ENCODE assay signal across 12 cellular contexts in the genomic region with DNA sequence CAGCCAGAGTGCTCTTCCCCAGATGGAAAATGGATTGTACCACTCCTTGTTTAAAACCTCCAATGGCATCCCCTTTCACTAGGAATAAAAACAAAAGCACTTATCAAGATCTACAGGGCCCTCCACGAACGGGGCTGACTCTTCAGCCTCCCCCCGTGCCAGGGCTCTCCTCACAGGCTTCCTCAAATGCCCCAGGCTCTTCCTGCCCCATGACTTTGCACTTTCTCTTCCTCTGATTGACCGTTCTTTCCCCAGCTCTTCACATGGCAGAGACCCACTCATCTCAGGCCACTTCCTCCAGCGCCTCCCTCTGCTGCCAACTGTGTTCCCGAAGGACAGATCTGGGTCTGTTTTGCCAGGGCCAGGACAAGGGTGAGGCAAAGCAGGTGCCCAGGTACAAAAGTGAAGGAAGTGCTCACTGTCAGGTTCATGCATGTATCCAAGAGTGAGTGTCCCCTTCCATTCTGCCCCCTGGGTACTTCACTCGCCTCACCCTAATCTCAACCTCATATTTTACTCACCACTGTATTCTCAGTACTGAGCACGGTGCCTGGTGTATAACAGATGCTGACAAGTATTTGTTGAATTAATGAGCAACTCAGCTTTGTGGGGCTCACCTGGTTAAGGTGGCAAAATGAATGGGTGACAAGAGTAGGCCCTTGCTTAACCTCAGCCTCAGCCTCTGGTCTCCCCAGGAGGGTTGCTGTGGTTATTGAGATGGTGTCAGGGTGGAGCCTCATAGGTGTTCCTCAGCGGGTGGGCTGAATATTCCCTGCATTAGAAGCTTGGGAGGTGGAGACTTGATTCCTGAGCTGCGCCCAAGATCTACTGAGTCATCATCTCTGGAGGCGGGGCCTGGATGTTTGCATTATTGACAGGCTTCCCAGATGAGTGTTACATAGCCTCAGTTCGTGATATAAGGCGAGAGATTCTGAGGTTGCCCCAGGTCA. TPM values are rescaled to one million over a fixed set of nuclear protein-coding genes. Genes with fewer than 3 reads are reported as not detected.
DNase-seq lines count a peak whose midpoint lies in the region; ATAC-seq and TF ChIP-seq lines count a peak whose summit lies in the region.
"Had no signal": no experiment of that assay in that cellular context is flagged by ENCODE, and none has a peak within 500 bp of the region (broad histone marks: within the 10 kb centered on the region; RNA-seq: fewer than 3 reads in every experiment).

No MANE protein-coding gene starts in this region.

- H3K27me3 ChIP-seq in HCT116 (ENCODE audit: insufficient read depth, low read length) (no peaks in the 10 kb centered on the region), neutrophil (no peaks in the 10 kb centered on the region)

- RAD21 ChIA-PET in HCT116 (lab: Charles Lee; ENCODE audit: low non-redundant PET in 1 of 2, low total read pairs in 2 of 2, uncharacterized antibody in 2 of 2, unreplicated experiment in 2 of 2) = no interaction called here

- H3K27me3 Mint-ChIP-seq in dendritic cell treated with granulocyte-macrophage colony-stimulating factor and Interleukin-4, amounts not matched to agents 40 ng/mL and 50 ng/mL, for 4 days = peaks cover 3% of the 10 kb centered on the region
- H3K27me3 Mint-ChIP-seq: activated naive CD4-positive, alpha-beta T cell treated with anti-CD3 and anti-CD28 coated beads, Interleukin-2, amount 50 U/mL, for 24 hours had no signal

- peaks cover 97% of the 10 kb centered on the region for H3K4me1 Mint-ChIP-seq in dendritic cell treated with granulocyte-macrophage colony-stimulating factor and Interleukin-4, amounts not matched to agents 40 ng/mL and 50 ng/mL, for 4 days (ENCODE audit: low read depth)

- no peaks in the 10 kb centered on the region for H4K20me1 ChIP-seq in HCT116 (ENCODE audit: insufficient read depth)

- peak overlapping the region; percentile 90 for H3K27ac Mint-ChIP-seq in dendritic cell treated with granulocyte-macrophage colony-stimulating factor and Interleukin-4, amounts not matched to agents 40 ng/mL and 50 ng/mL, for 4 days
- H3K27ac Mint-ChIP-seq: activated naive CD4-positive, alpha-beta T cell treated with anti-CD3 and anti-CD28 coated beads, Interleukin-2, amount 50 U/mL, for 24 hours; T-helper 17 cell had no signal

- intact Hi-C loops in HCT116 (cut with micrococcal nuclease) = no loop called here
- intact Hi-C loops in dendritic cell treated with granulocyte-macrophage colony-stimulating factor and Interleukin-4, amounts not matched to agents 40 ng/mL and 50 ng/mL, for 4 days (cut with micrococcal nuclease) = no loop called here

- peak; percentile 95 for ATAC-seq in HCT116
- ATAC-seq: T-helper 17 cell had no signal

- POLR2A ChIA-PET in HCT116 (lab: Charles Lee) = no interaction called here

- TF ChIP-seq POLR2A in HCT116 (IDR thresholded peaks at IDR 0.05; ENCODE audit: borderline replicate concordance, extremely low read depth, insufficient read depth, insufficient read length) = no peak

- no peak for TF ChIP-seq CTCF in HCT116 (IDR thresholded peaks at IDR 0.05 in 2 of 3, conservative IDR thresholded peaks at IDR 0.05 in 1 of 3; ENCODE audit: borderline replicate concordance in 1 of 3, insufficient read depth in 1 of 3, low read depth in 2 of 3, low read length in 2 of 3)
- TF ChIP-seq CTCF in neutrophil (IDR thresholded peaks at IDR 0.05) = no peak

- peaks cover 5% of the 10 kb centered on the region for H3K36me3 Mint-ChIP-seq in dendritic cell treated with granulocyte-macrophage colony-stimulating factor and Interleukin-4, amounts not matched to agents 40 ng/mL and 50 ng/mL, for 4 days (ENCODE audit: low read depth)
- H3K36me3 Mint-ChIP-seq: activated naive CD4-positive, alpha-beta T cell treated with anti-CD3 and anti-CD28 coated beads, Interleukin-2, amount 50 U/mL, for 24 hours had no signal

- H3K9ac ChIP-seq in HCT116 (ENCODE audit: low read length) = no peak overlapping the region
- H3K9ac ChIP-seq: parathyroid adenoma had no signal

- H3K27ac ChIP-seq in HCT116 (ENCODE audit: low read depth, low read length) (peak overlapping the region; percentile 0; the same call in 1 of the 2 replicates), neutrophil (peak overlapping the region; percentile 82)
- H3K27ac ChIP-seq: parathyroid adenoma had no signal

- H3K9me3 ChIP-seq in HCT116 (ENCODE audit: control insufficient read depth in 1 of 2, insufficient read depth in 1 of 2, low read depth in 1 of 2, low read length in 2 of 2) (no peaks in the 10 kb centered on the region), neutrophil (no peaks in the 10 kb centered on the region)

- no TSS peak for BruUV-seq in HCT116 (replicated peaks; lab: Mats Ljungman, UMichigan)

- TF ChIP-seq RAD21 in HCT116 (IDR thresholded peaks at IDR 0.05; ENCODE audit: low read depth) = no peak

- peak overlapping the region; percentile 57 for H3K4me2 ChIP-seq in HCT116 (ENCODE audit: low read length)

- no peaks in the 10 kb centered on the region for H3K9me3 Mint-ChIP-seq in dendritic cell treated with granulocyte-macrophage colony-stimulating factor and Interleukin-4, amounts not matched to agents 40 ng/mL and 50 ng/mL, for 4 days
- H3K9me3 Mint-ChIP-seq: activated naive CD4-positive, alpha-beta T cell treated with anti-CD3 and anti-CD28 coated beads, Interleukin-2, amount 50 U/mL, for 24 hours had no signal

- CTCF ChIA-PET in HCT116 (lab: Charles Lee) = interaction anchor here (1.0 kb wide), 1 partner anchor 168 kb away, joined by 3 read pairs; no protein-coding TSS in a partner anchor

- H3K79me2 ChIP-seq in HCT116 (ENCODE audit: insufficient read depth, low read length) = no peaks in the 10 kb centered on the region
- H3K79me2 ChIP-seq: parathyroid adenoma had no signal

- no peaks in the 10 kb centered on the region for H3K9me2 ChIP-seq in HCT116 (ENCODE audit: insufficient read depth)

- peak overlapping the region; percentile 36 for H2AFZ ChIP-seq in HCT116 (ENCODE audit: low read depth, low read length, poor library complexity, severe bottlenecking)
- H2AFZ ChIP-seq: parathyroid adenoma had no signal

- no peak overlapping the region for H3K4me3 ChIP-seq in HCT116 (replicated peaks in 1 of 2; ENCODE audit: low read depth in 1 of 2, low read length in 2 of 2)
- H3K4me3 ChIP-seq in neutrophil (ENCODE audit: low read depth in 1 of 2, low read length in 1 of 2) = peak overlapping the region; percentile 51 to 52

- H3K4me1 ChIP-seq in HCT116 (ENCODE audit: control insufficient read depth in 1 of 2, insufficient read depth in 2 of 2, low read length in 2 of 2) (peaks cover 13 to 17% of the 10 kb centered on the region in 2 experiments), neutrophil (ENCODE audit: control insufficient read depth in 1 of 2, insufficient read depth in 1 of 2, low read depth in 1 of 2, low read length in 1 of 2) (peaks cover 22 to 25% of the 10 kb centered on the region in 2 experiments)
- H3K4me1 ChIP-seq: parathyroid adenoma had no signal

- H3K36me3 ChIP-seq in HCT116 (ENCODE audit: control insufficient read depth in 1 of 2, insufficient read depth in 2 of 2, low read length in 2 of 2) = no peaks in the 10 kb centered on the region
- no peaks in the 10 kb centered on the region for H3K36me3 ChIP-seq in neutrophil

- DNase-seq in HCT116 (ENCODE audit: low read depth, low spot score) (peak; percentile 61), NOMO-1 (lab: John Stamatoyannopoulos, UW; ENCODE audit: unreplicated experiment in 2 of 2) (peak; percentile 84 to 94), NCI-H2081 (lab: John Stamatoyannopoulos, UW) (no peak), hepatic stellate cell (ENCODE audit: low spot score) (no peak)
- no peak for DNase-seq in activated CD8-positive, alpha-beta memory T cell treated with anti-CD3 and anti-CD28 coated beads, Interleukin-2, amount 50 U/mL, for 48 hours
- no peak for DNase-seq in effector CD4-positive, alpha-beta T cell
- DNase-seq: T-helper 17 cell had no signal

- H3K4me3 Mint-ChIP-seq in dendritic cell treated with granulocyte-macrophage colony-stimulating factor and Interleukin-4, amounts not matched to agents 40 ng/mL and 50 ng/mL, for 4 days = peak overlapping the region; percentile 47
- H3K4me3 Mint-ChIP-seq: activated naive CD4-positive, alpha-beta T cell treated with anti-CD3 and anti-CD28 coated beads, Interleukin-2, amount 50 U/mL, for 24 hours; T-helper 17 cell had no signal

TF ChIP-seq in HCT116, 20 proteins besides CTCF, POLR2A, EP300 and RAD21:
- TF ChIP-seq CEBPB (IDR thresholded peaks at IDR 0.05; ENCODE audit: low read depth) = no peak
- peak; percentile 37; the same call in 1 of the 2 replicates for TF ChIP-seq FOSL1 (IDR thresholded peaks at IDR 0.05; ENCODE audit: low read depth)

RNA-seq across cellular contexts. Expression of gene SYT6, which starts 39.6 kb away (rescaled TPM):
- total RNA-seq in HCT116 (2021; ENCODE audit: unreplicated experiment) = not detected
- polyA plus RNA-seq in HCT116 (2012) = not detected in 2 replicates
- total RNA-seq: fibroblast of villous mesenchyme had no signal

Comparison
In these comparisons a context has a peak if more than half of its experiments do, and no peak if none do; other contexts are left out.
1. DNase-seq: peak in HCT116 (single experiment) and NOMO-1 (2 of 2); none in activated CD8-positive, alpha-beta memory T cell treated with anti-CD3 and anti-CD28 coated beads, Interleukin-2, amount 50 U/mL, for 48 hours (single experiment), NCI-H2081 (0 of 2), effector CD4-positive, alpha-beta T cell (single experiment) and hepatic stellate cell (single experiment).
2. H3K4me3 ChIP-seq: peak in neutrophil (2 of 2); none in HCT116 (0 of 2).